Comparison of ENCODE assay signal across 12 cellular contexts in genomic region chr6:90168693-90169131, GRCh38.
DNase-seq lines count a peak whose midpoint lies in the region; ATAC-seq, FAIRE-seq and TF ChIP-seq lines count a peak whose summit lies in the region.
"Had no signal": no experiment of that assay in that cellular context is flagged by ENCODE, and none has a peak within 500 bp of the region (broad histone marks: within the 10 kb centered on the region; RNA-seq: fewer than 3 reads in every experiment).

No MANE protein-coding gene starts in this region.

- no peak for TF ChIP-seq CTCF in fibroblast of the aortic adventitia (IDR thresholded peaks at IDR 0.05; ENCODE audit: insufficient read depth, low read length)

- DNase-seq in GM03348 (ENCODE audit: low spot score) = peak; percentile 8
- DNase-seq in SJCRH30 = peak in 1 of 2 experiments; percentile 34
- DNase-seq in fibroblast of the aortic adventitia (ENCODE audit: low read depth) = peak; percentile 44
- peak; percentile 50 for DNase-seq in renal cortical epithelial cell (ENCODE audit: low read depth)
- no peak for DNase-seq in GM12892 (ENCODE audit: insufficient read length)
- DNase-seq: activated CD4-positive, alpha-beta memory T cell treated with anti-CD3 and anti-CD28 coated beads for 36 hours; adrenal gland; lower lobe of right lung; NCI-H1694 treated with DMSO at 0.1 percent for 48 hours; tibial artery had no signal

- no peak for FAIRE-seq in GM12892 (lab: Jason Lieb, UNC)

- peak overlapping the region; percentile 36 for H3K27ac ChIP-seq in SJCRH30
- H3K27ac ChIP-seq: adrenal gland, lower lobe of right lung had no signal

- no peak for TF ChIP-seq POLR2A in GM12892 (IDR thresholded peaks at IDR 0.05; ENCODE audit: low read depth, low read length)

- ATAC-seq in HG02798 (IDR thresholded peaks at IDR 0.05; ENCODE audit: poor library complexity, unreplicated experiment) = no peak
- no peak for ATAC-seq in HG03039 (IDR thresholded peaks at IDR 0.05; ENCODE audit: unreplicated experiment)

- peaks cover 20% of the 10 kb centered on the region for H3K4me1 ChIP-seq in SJCRH30
- H3K4me1 ChIP-seq: adrenal gland, lower lobe of right lung had no signal

- no peaks in the 10 kb centered on the region for H3K27me3 ChIP-seq in SJCRH30
- H3K27me3 ChIP-seq: adrenal gland, tibial artery had no signal

- H3K4me3 ChIP-seq in SJCRH30 (no peak overlapping the region), fibroblast of the aortic adventitia (ENCODE audit: low read depth, low read length) (no peak overlapping the region)
- H3K4me3 ChIP-seq: adrenal gland, lower lobe of right lung, tibial artery had no signal

- H3K36me3 ChIP-seq in SJCRH30 = no peaks in the 10 kb centered on the region
- H3K36me3 ChIP-seq: adrenal gland, lower lobe of right lung, tibial artery had no signal

- H3K9me3 ChIP-seq in SJCRH30 (replicated peaks) = no peaks in the 10 kb centered on the region
- H3K9me3 ChIP-seq: adrenal gland, lower lobe of right lung, tibial artery had no signal
